24 cellular contexts compared by ENCODE assay signal in the genomic region with DNA sequence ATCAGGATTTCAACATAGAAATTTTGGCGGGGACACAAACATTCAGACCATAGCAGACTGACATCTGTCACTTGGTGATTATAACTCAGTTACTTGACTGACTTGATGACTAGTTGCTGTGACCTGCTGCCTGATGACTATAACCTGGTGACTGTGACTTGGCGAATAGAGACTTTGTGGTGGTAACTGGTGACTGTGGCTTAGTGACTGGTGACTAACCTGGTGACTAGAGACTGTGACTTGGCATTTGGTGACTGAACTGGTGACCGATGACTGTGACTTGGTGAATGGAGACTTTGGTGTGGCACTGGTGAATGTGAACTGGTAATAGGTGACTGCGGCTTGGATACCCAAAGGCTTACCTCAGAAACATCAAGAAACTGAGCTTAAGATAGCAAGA.
"Had no signal": no experiment of that assay in that cellular context is flagged by ENCODE, and none has a peak within 500 bp of the region (broad histone marks: within the 10 kb centered on the region; RNA-seq: fewer than 3 reads in every experiment).

No MANE protein-coding gene starts in this region.

- DNase-seq: activated B cell treated with CpG ODN at 0.5 μM for 24 hours; activated CD4-positive, alpha-beta T cell treated with anti-CD3 and anti-CD28 coated beads for 1 hour; activated CD4-positive, alpha-beta T cell treated with anti-CD3 and anti-CD28 coated beads, Interleukin-2, amount 10 ng/mL, durations not matched to agents 24 days and 14 days; activated CD4-positive, alpha-beta T cell treated with anti-CD3 and anti-CD28 coated beads, Interleukin-2, amount 50 U/mL, for 48 hours; activated CD8-positive, alpha-beta memory T cell treated with anti-CD3 and anti-CD28 coated beads, Interleukin-2, amount 10 ng/mL, durations not matched to agents 7 days and 5 days; activated gamma-delta T cell; activated naive CD4-positive, alpha-beta T cell treated with anti-CD3 and anti-CD28 coated beads, Interleukin-2, amount 10 ng/mL, durations not matched to agents 7 days and 5 days; activated naive CD8-positive, alpha-beta T cell treated with anti-CD3 and anti-CD28 coated beads, Interleukin-2, amount 10 ng/mL, durations not matched to agents 7 days and 5 days; activated T-cell treated with anti-CD3 and anti-CD28 coated beads, Interleukin-2, amount 50 U/mL, for 24 hours; adrenal gland; anterior cingulate cortex; caudate nucleus; KG1; NCI-H1048; NCI-H146; NCI-H1930; NCI-H2171 treated with DMSO at 0.1 percent for 48 hours; NCI-H226; NCI-H526 treated with DMSO at 0.1 percent for 48 hours; NCI-H82; Peyer's patch; SHP77 treated with DMSO at 0.1 percent for 48 hours; T-helper 17 cell; T-helper 9 cell had no signal

- ATAC-seq: activated CD8-positive, alpha-beta memory T cell treated with anti-CD3 and anti-CD28 coated beads, Interleukin-2, amount 10 ng/mL, durations not matched to agents 7 days and 5 days; T-helper 17 cell had no signal
